ENCODE assay signal across 21 cellular contexts in the genomic region with DNA sequence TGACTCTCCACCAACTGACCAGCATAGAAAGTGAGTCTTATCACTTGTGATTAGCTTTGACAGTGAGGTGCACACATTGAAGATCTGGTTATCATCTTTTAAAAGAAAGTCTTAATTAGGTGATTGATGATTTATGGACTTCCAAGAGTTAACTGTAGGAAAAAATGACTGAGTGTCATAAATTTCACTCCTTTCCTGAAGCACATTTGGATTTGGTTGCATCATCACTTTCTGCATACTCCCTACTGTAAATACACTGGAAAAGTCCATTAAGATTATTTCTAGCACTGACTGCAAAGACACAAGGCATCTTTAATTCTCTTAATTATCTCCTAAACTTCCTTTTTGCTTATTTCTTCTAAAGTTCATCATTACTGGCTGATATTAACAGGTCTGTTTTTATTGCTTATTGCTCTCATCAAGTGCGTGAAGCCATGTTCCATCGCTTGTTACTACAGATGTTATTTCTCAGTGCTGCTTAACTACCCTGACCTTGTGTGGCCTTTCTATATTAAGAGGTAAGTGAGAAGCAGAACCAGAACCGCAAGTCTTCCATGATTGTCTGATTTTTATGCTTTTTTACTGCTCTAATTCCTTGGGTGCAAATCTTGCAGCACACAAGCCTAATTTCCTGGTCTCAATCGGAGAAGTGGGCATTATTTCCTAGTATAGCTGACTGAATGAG.
"Had no signal": no experiment of that assay in that cellular context is flagged by ENCODE, and none has a peak within 500 bp of the region (broad histone marks: within the 10 kb centered on the region; RNA-seq: fewer than 3 reads in every experiment).

No MANE protein-coding gene starts in this region.

- DNase-seq: activated CD4-positive, alpha-beta T cell treated with anti-CD3 and anti-CD28 coated beads, Interleukin-2, amount 50 U/mL, for 1 hour; activated CD4-positive, CD25-positive, alpha-beta regulatory T cell treated with anti-CD3 and anti-CD28 coated beads, Interleukin-2, amount 50 U/mL, for 72 hours; activated CD8-positive, alpha-beta memory T cell treated with anti-CD3 and anti-CD28 coated beads, Interleukin-2, amount 50 U/mL, for 4 hours; activated naive CD4-positive, alpha-beta T cell treated with anti-CD3 and anti-CD28 coated beads, Interleukin-2, amount 50 U/mL, for 16 hours; activated T-cell treated with anti-CD3 and anti-CD28 coated beads, Interleukin-2, amount 50 U/mL, for 4 hours; central memory CD4-positive, alpha-beta T cell; dorsolateral prefrontal cortex; endodermal cell; foreskin keratinocyte; hippocampal formation; left colon; mammary epithelial cell; naive thymus-derived CD8-positive, alpha-beta T cell; spleen; stimulated activated CD4-positive, alpha-beta T cell treated with anti-CD3 and anti-CD28 coated beads, Interleukin-4, amount 100 ng/mL, for 4 hours; testis; upper lobe of right lung had no signal

- ATAC-seq: activated T-cell treated with anti-CD3 and anti-CD28 coated beads, Interleukin-2, amount 50 U/mL, for 4 hours; foreskin keratinocyte; left colon; naive thymus-derived CD8-positive, alpha-beta T cell; stimulated activated memory B cell treated with anti-CD40 and anti-IgM and Interleukin-4, amounts not matched to agents 10 μg/mL and 1 μg/mL and 100 μg/mL, for 72 hours; upper lobe of right lung had no signal

- H3K27me3 ChIP-seq: foreskin keratinocyte, spleen, testis, upper lobe of right lung had no signal

- H3K36me3 ChIP-seq: spleen, upper lobe of right lung had no signal

- H3K27ac ChIP-seq: epithelial cell of prostate, foreskin keratinocyte, parathyroid adenoma, spleen, testis, upper lobe of right lung had no signal

- H3K9ac ChIP-seq: parathyroid adenoma had no signal

- H3K36me3 Mint-ChIP-seq: naive thymus-derived CD8-positive, alpha-beta T cell; stimulated activated memory B cell treated with anti-CD40 and anti-IgM and Interleukin-4, amounts not matched to agents 10 μg/mL and 1 μg/mL and 100 μg/mL, for 72 hours had no signal

- H3K4me1 ChIP-seq: foreskin keratinocyte, parathyroid adenoma, spleen, testis, upper lobe of right lung had no signal

- H3K9me3 ChIP-seq: spleen, testis, upper lobe of right lung had no signal

- H3K27me3 Mint-ChIP-seq: stimulated activated memory B cell treated with anti-CD40 and anti-IgM and Interleukin-4, amounts not matched to agents 10 μg/mL and 1 μg/mL and 100 μg/mL, for 72 hours had no signal

- H3K4me3 ChIP-seq: dorsolateral prefrontal cortex, spleen, testis, upper lobe of right lung had no signal

- H3K9me3 Mint-ChIP-seq: activated T-cell treated with anti-CD3 and anti-CD28 coated beads, Interleukin-2, amount 50 U/mL, for 4 hours; endodermal cell; stimulated activated memory B cell treated with anti-CD40 and anti-IgM and Interleukin-4, amounts not matched to agents 10 μg/mL and 1 μg/mL and 100 μg/mL, for 72 hours; T-helper 1 cell treated with Interleukin-12 subunit alpha and Interleukin-12 subunit beta and Interleukin-4 antibody, amounts not matched to agents 30 μg/mL and 1 μg/mL, for 36 hours had no signal

- H3K4me1 Mint-ChIP-seq: naive thymus-derived CD8-positive, alpha-beta T cell; stimulated activated memory B cell treated with anti-CD40 and anti-IgM and Interleukin-4, amounts not matched to agents 10 μg/mL and 1 μg/mL and 100 μg/mL, for 72 hours had no signal

- H3K27ac Mint-ChIP-seq: endodermal cell; naive thymus-derived CD8-positive, alpha-beta T cell; stimulated activated memory B cell treated with anti-CD40 and anti-IgM and Interleukin-4, amounts not matched to agents 10 μg/mL and 1 μg/mL and 100 μg/mL, for 72 hours; T-helper 1 cell treated with Interleukin-12 subunit alpha and Interleukin-12 subunit beta and Interleukin-4 antibody, amounts not matched to agents 30 μg/mL and 1 μg/mL, for 36 hours had no signal

- H2AFZ ChIP-seq: parathyroid adenoma had no signal

- H3K4me3 Mint-ChIP-seq: activated T-cell treated with anti-CD3 and anti-CD28 coated beads, Interleukin-2, amount 50 U/mL, for 4 hours; endodermal cell; naive thymus-derived CD8-positive, alpha-beta T cell; stimulated activated memory B cell treated with anti-CD40 and anti-IgM and Interleukin-4, amounts not matched to agents 10 μg/mL and 1 μg/mL and 100 μg/mL, for 72 hours; T-helper 1 cell treated with Interleukin-12 subunit alpha and Interleukin-12 subunit beta and Interleukin-4 antibody, amounts not matched to agents 30 μg/mL and 1 μg/mL, for 36 hours had no signal
